In genomic region chr22:48441553-48441850, GRCh38 we compare ENCODE assay signal across 23 cellular contexts.
A peak's percentile ranks its signal among the peaks of the same experiment; 100 is the strongest.
DNase-seq lines count a peak whose midpoint lies in the region; ATAC-seq and TF ChIP-seq lines count a peak whose summit lies in the region.
"Had no signal": no experiment of that assay in that cellular context is flagged by ENCODE, and none has a peak within 500 bp of the region (broad histone marks: within the 10 kb centered on the region; RNA-seq: fewer than 3 reads in every experiment).

No MANE protein-coding gene starts in this region.

- ATAC-seq in activated naive CD8-positive, alpha-beta T cell treated with anti-CD3 and anti-CD28 coated beads, Interleukin-2, amount 50 U/mL, for 24 hours: no peak
- ATAC-seq in lower lobe of right lung: no peak
- ATAC-seq: A549, GM12878 had no signal

- intact Hi-C loops in lower lobe of right lung (cut with DNase I) (no loop called here), prostate gland (cut with DNase I) (no loop called here)

- H3K27ac ChIP-seq in lower lobe of right lung (no peak overlapping the region), prostate gland (no peak overlapping the region)
- H3K27ac ChIP-seq: 22Rv1, BLaER1 had no signal

- no peaks in the 10 kb centered on the region for H3K9me3 Mint-ChIP-seq in activated naive CD8-positive, alpha-beta T cell treated with anti-CD3 and anti-CD28 coated beads for 36 hours
- H3K9me3 Mint-ChIP-seq in activated naive CD8-positive, alpha-beta T cell treated with anti-CD3 and anti-CD28 coated beads, Interleukin-2, amount 50 U/mL, for 24 hours: no peaks in the 10 kb centered on the region
- H3K9me3 Mint-ChIP-seq: CD8-positive, alpha-beta memory T cell had no signal

- H3K27me3 Mint-ChIP-seq in activated naive CD8-positive, alpha-beta T cell treated with anti-CD3 and anti-CD28 coated beads for 36 hours: no peaks in the 10 kb centered on the region
- peaks cover 4% of the 10 kb centered on the region for H3K27me3 Mint-ChIP-seq in activated naive CD8-positive, alpha-beta T cell treated with anti-CD3 and anti-CD28 coated beads, Interleukin-2, amount 50 U/mL, for 24 hours
- H3K27me3 Mint-ChIP-seq: CD4-positive, alpha-beta memory T cell; CD4-positive, CD25-positive, alpha-beta regulatory T cell; CD8-positive, alpha-beta memory T cell had no signal

- H3K27me3 ChIP-seq in lower lobe of right lung (ENCODE audit: low read depth) (no peaks in the 10 kb centered on the region), prostate gland (replicated peaks; ENCODE audit: insufficient read depth) (peaks cover 2% of the 10 kb centered on the region)
- H3K27me3 ChIP-seq: BE2C had no signal

- H3K27ac Mint-ChIP-seq in activated naive CD8-positive, alpha-beta T cell treated with anti-CD3 and anti-CD28 coated beads for 36 hours: peak overlapping the region; percentile 66
- H3K27ac Mint-ChIP-seq in activated naive CD8-positive, alpha-beta T cell treated with anti-CD3 and anti-CD28 coated beads, Interleukin-2, amount 50 U/mL, for 24 hours: no peak overlapping the region
- H3K27ac Mint-ChIP-seq: CD14-positive monocyte; CD4-positive, alpha-beta memory T cell; CD4-positive, CD25-positive, alpha-beta regulatory T cell; CD8-positive, alpha-beta memory T cell had no signal

- H3K4me3 ChIP-seq in lower lobe of right lung: no peak overlapping the region
- no peak overlapping the region for H3K4me3 ChIP-seq in prostate gland
- H3K4me3 ChIP-seq: A549, BLaER1, GM12878 had no signal

- TF ChIP-seq CTCF in lower lobe of right lung (IDR thresholded peaks at IDR 0.05) (no peak), prostate gland (IDR thresholded peaks at IDR 0.05) (no peak)

- no peak for DNase-seq in activated naive CD8-positive, alpha-beta T cell treated with anti-CD3 and anti-CD28 coated beads for 36 hours
- DNase-seq in activated naive CD8-positive, alpha-beta T cell treated with anti-CD3 and anti-CD28 coated beads, Interleukin-2, amount 50 U/mL, for 24 hours: no peak
- DNase-seq in lower lobe of right lung (peak; percentile 24), AML-193 (lab: John Stamatoyannopoulos, UW) (no peak), prostate gland (ENCODE audit: low spot score) (no peak)
- DNase-seq: BE2C; C1 segment of cervical spinal cord; CD4-positive, alpha-beta memory T cell; CD4-positive, CD25-positive, alpha-beta regulatory T cell; COR-L47; DMS 273 treated with DMSO at 0.1 percent for 48 hours; DMS153; DMS53; DMS79; DND-41; EL; GDM1 had no signal

- no peak overlapping the region for H3K4me3 Mint-ChIP-seq in activated naive CD8-positive, alpha-beta T cell treated with anti-CD3 and anti-CD28 coated beads for 36 hours
- H3K4me3 Mint-ChIP-seq in activated naive CD8-positive, alpha-beta T cell treated with anti-CD3 and anti-CD28 coated beads, Interleukin-2, amount 50 U/mL, for 24 hours: no peak overlapping the region
- H3K4me3 Mint-ChIP-seq: CD14-positive monocyte; CD4-positive, alpha-beta memory T cell; CD4-positive, CD25-positive, alpha-beta regulatory T cell; CD8-positive, alpha-beta memory T cell had no signal

- H3K9me3 ChIP-seq in lower lobe of right lung: no peaks in the 10 kb centered on the region
- no peaks in the 10 kb centered on the region for H3K9me3 ChIP-seq in prostate gland
- H3K9me3 ChIP-seq: A549, BE2C, BLaER1 had no signal

- H3K36me3 ChIP-seq in lower lobe of right lung (no peaks in the 10 kb centered on the region), prostate gland (no peaks in the 10 kb centered on the region)
- H3K36me3 ChIP-seq: BE2C, BLaER1 had no signal

- TF ChIP-seq POLR2A in prostate gland (IDR thresholded peaks at IDR 0.05): no peak

- no peaks in the 10 kb centered on the region for H3K4me1 ChIP-seq in lower lobe of right lung
- H3K4me1 ChIP-seq in prostate gland (replicated peaks): no peaks in the 10 kb centered on the region
- H3K4me1 ChIP-seq: BE2C had no signal

- WGBS in prostate gland: 79% methylated on average over 3 of the region's 6 CpGs

- no peaks in the 10 kb centered on the region for H3K36me3 Mint-ChIP-seq in activated naive CD8-positive, alpha-beta T cell treated with anti-CD3 and anti-CD28 coated beads for 36 hours
- H3K36me3 Mint-ChIP-seq in activated naive CD8-positive, alpha-beta T cell treated with anti-CD3 and anti-CD28 coated beads, Interleukin-2, amount 50 U/mL, for 24 hours (ENCODE audit: low read depth): no peaks in the 10 kb centered on the region
- H3K36me3 Mint-ChIP-seq: CD14-positive monocyte; CD4-positive, alpha-beta memory T cell; CD4-positive, CD25-positive, alpha-beta regulatory T cell; CD8-positive, alpha-beta memory T cell had no signal

- no peaks in the 10 kb centered on the region for H3K4me1 Mint-ChIP-seq in activated naive CD8-positive, alpha-beta T cell treated with anti-CD3 and anti-CD28 coated beads for 36 hours
- H3K4me1 Mint-ChIP-seq in activated naive CD8-positive, alpha-beta T cell treated with anti-CD3 and anti-CD28 coated beads, Interleukin-2, amount 50 U/mL, for 24 hours: no peaks in the 10 kb centered on the region
- H3K4me1 Mint-ChIP-seq: CD14-positive monocyte; CD4-positive, alpha-beta memory T cell; CD4-positive, CD25-positive, alpha-beta regulatory T cell; CD8-positive, alpha-beta memory T cell had no signal
